In the genomic region with DNA sequence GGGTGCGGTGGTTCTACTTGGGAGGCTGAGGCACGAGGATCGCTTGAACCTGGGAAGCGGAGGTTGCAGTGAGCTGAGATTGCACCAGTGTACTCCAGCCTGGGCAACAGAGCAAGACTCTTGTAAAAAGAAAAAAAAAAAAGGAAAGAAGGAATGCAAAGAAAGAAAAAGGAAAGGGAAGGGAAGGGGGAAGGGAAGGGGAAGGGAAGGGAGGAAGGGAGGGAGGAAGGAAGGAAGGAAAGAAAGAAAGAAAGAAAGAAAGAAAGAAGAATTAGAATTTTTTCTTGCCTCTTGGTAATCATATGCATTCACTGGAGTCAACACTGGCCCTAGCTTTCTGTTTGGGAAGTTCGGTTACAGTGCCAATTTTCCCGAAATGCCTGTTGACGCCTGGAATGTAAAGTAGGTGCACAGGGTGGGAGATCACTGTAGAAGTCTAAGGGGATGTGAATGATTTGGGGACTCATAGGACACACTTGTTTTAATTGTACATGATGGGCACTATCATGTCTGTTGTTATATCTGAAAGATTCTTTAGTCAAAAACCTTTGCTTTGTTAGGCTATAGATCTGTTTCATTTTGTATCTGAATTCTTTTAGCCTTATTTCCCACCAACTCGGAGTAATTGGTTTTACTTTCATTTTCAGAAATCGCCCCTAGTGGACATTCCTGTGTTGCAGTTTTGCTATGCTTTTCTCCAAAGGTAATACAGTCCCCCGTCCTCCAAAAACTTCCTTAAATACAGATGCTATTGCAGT, we compare ENCODE assay signal across 8 cellular contexts. TPM values are rescaled to one million over a fixed set of nuclear protein-coding genes. Genes with fewer than 3 reads are reported as not detected.
DNase-seq lines count a peak whose midpoint lies in the region; ATAC-seq, FAIRE-seq and TF ChIP-seq lines count a peak whose summit lies in the region.

No MANE protein-coding gene starts in this region.

- peak; percentile 46 for FAIRE-seq in TTC549 (lab: Jason Lieb, UNC)

- no peaks in the 10 kb centered on the region for H3K27me3 Mint-ChIP-seq in stimulated activated memory B cell treated with anti-CD40 and anti-IgM and Interleukin-4, amounts not matched to agents 10 μg/mL and 1 μg/mL and 100 μg/mL, for 72 hours

- WGBS in lower leg skin, 2 donors: 38 to 39% methylated on average over 10 of the region's 10 CpGs

- no peak for TF ChIP-seq POLR2A in lower leg skin (IDR thresholded peaks at IDR 0.05)

- ATAC-seq in GM18858 (IDR thresholded peaks at IDR 0.05; ENCODE audit: unreplicated experiment) (peak; percentile 54), HG03025 (IDR thresholded peaks at IDR 0.05; ENCODE audit: low FRiP score, unreplicated experiment) (no peak)
- peak; percentile 59 for ATAC-seq in stimulated activated memory B cell treated with anti-CD40 and anti-IgM and Interleukin-4, amounts not matched to agents 10 μg/mL and 1 μg/mL and 100 μg/mL, for 72 hours

- H3K27ac Mint-ChIP-seq in stimulated activated memory B cell treated with anti-CD40 and anti-IgM and Interleukin-4, amounts not matched to agents 10 μg/mL and 1 μg/mL and 100 μg/mL, for 72 hours: peak overlapping the region; percentile 95

- peak overlapping the region; percentile 77 for H3K4me3 Mint-ChIP-seq in stimulated activated memory B cell treated with anti-CD40 and anti-IgM and Interleukin-4, amounts not matched to agents 10 μg/mL and 1 μg/mL and 100 μg/mL, for 72 hours

- H3K36me3 Mint-ChIP-seq in stimulated activated memory B cell treated with anti-CD40 and anti-IgM and Interleukin-4, amounts not matched to agents 10 μg/mL and 1 μg/mL and 100 μg/mL, for 72 hours: peaks cover 41% of the 10 kb centered on the region

- DNase-seq in Ammon's horn (ENCODE audit: low spot score) (peak; percentile 56), NCI-H1694 treated with DMSO at 0.1 percent for 48 hours (lab: John Stamatoyannopoulos, UW) (peak; percentile 81), dedifferentiated amniotic fluid mesenchymal stem cell (ENCODE audit: extremely low spot score) (peak; percentile 91), lower leg skin (ENCODE audit: low spot score in 2 of 2) (peak in 1 of 2 donors; percentile 45)

- peak in 1 of 3 donors; percentile 39 for TF ChIP-seq CTCF in lower leg skin (IDR thresholded peaks at IDR 0.05)

- H3K9me3 Mint-ChIP-seq in stimulated activated memory B cell treated with anti-CD40 and anti-IgM and Interleukin-4, amounts not matched to agents 10 μg/mL and 1 μg/mL and 100 μg/mL, for 72 hours: peaks cover 5% of the 10 kb centered on the region

- peak overlapping the region; percentile 9 for H3K4me3 ChIP-seq in lower leg skin (ENCODE audit: low read depth, poor library complexity, severe bottlenecking)

- peaks cover 70% of the 10 kb centered on the region for H3K4me1 Mint-ChIP-seq in stimulated activated memory B cell treated with anti-CD40 and anti-IgM and Interleukin-4, amounts not matched to agents 10 μg/mL and 1 μg/mL and 100 μg/mL, for 72 hours

- intact Hi-C loops in lower leg skin (cut with DNase I; ENCODE audit: low total_unique reads): no loop called here

RNA-seq across cellular contexts. Expression of gene MORC3, which starts 59.8 kb away (rescaled TPM):
- total RNA-seq in lower leg skin: 10 to 100 TPM; 47.4 to 71.3 (median 56.8) TPM
